19 cellular contexts compared by ENCODE assay signal in genomic region chr2:148932536-148932935, GRCh38. TPM values are rescaled to one million over a fixed set of nuclear protein-coding genes. Genes with fewer than 3 reads are reported as not detected.
"Had no signal": no experiment of that assay in that cellular context is flagged by ENCODE, and none has a peak within 500 bp of the region (broad histone marks: within the 10 kb centered on the region; RNA-seq: fewer than 3 reads in every experiment).

No MANE protein-coding gene starts in this region.

- H3K27ac ChIP-seq: adrenal gland, left ventricle myocardium inferior, pancreas, vagina, WERI-Rb-1 had no signal

- H3K27me3 Mint-ChIP-seq: naive thymus-derived CD4-positive, alpha-beta T cell had no signal

- H3K27ac Mint-ChIP-seq: activated naive CD4-positive, alpha-beta T cell treated with anti-CD3 and anti-CD28 coated beads, Interleukin-2, amount 50 U/mL, for 72 hours; dendritic cell treated with granulocyte-macrophage colony-stimulating factor and Interleukin-4, amounts not matched to agents 40 ng/mL and 50 ng/mL, for 4 days; naive thymus-derived CD4-positive, alpha-beta T cell had no signal

- H3K36me3 Mint-ChIP-seq: activated naive CD4-positive, alpha-beta T cell treated with anti-CD3 and anti-CD28 coated beads, Interleukin-2, amount 50 U/mL, for 72 hours had no signal

- H3K4me1 ChIP-seq: adrenal gland, left ventricle myocardium inferior, vagina had no signal

- H3K4me3 ChIP-seq: adrenal gland, left ventricle myocardium inferior, pancreas, vagina had no signal

- H3K36me3 ChIP-seq: adrenal gland, left ventricle myocardium inferior, pancreas, vagina, WERI-Rb-1 had no signal

- ATAC-seq: activated naive CD4-positive, alpha-beta T cell treated with anti-CD3 and anti-CD28 coated beads, Interleukin-2, amount 50 U/mL, for 72 hours; naive thymus-derived CD4-positive, alpha-beta T cell; pancreas had no signal

- H3K27me3 ChIP-seq: adrenal gland, pancreas, vagina had no signal

- H3K9me3 Mint-ChIP-seq: activated naive CD4-positive, alpha-beta T cell treated with anti-CD3 and anti-CD28 coated beads, Interleukin-2, amount 50 U/mL, for 72 hours; dendritic cell treated with granulocyte-macrophage colony-stimulating factor and Interleukin-4, amounts not matched to agents 40 ng/mL and 50 ng/mL, for 4 days; naive thymus-derived CD4-positive, alpha-beta T cell had no signal

- H3K9me3 ChIP-seq: adrenal gland, left ventricle myocardium inferior, pancreas, vagina had no signal

- H3K4me3 Mint-ChIP-seq: dendritic cell treated with granulocyte-macrophage colony-stimulating factor and Interleukin-4, amounts not matched to agents 40 ng/mL and 50 ng/mL, for 4 days; naive thymus-derived CD4-positive, alpha-beta T cell had no signal

- DNase-seq: activated CD4-positive, alpha-beta T cell treated with anti-CD3 and anti-CD28 coated beads for 1 hour; activated CD4-positive, alpha-beta T cell treated with anti-CD3 and anti-CD28 coated beads, Interleukin-2, amount 50 U/mL, for 48 hours; activated gamma-delta T cell; cerebellar nuclear complex; effector memory CD4-positive, alpha-beta T cell; foreskin fibroblast; kidney; left ventricle myocardium inferior; mesenchymal stem cell; naive thymus-derived CD4-positive, alpha-beta T cell; pancreas; stimulated activated naive CD4-positive, alpha-beta T cell treated with Interleukin-2 at 50 U/mL for 16 hours; trophoblast cell; WERI-Rb-1 had no signal

RNA-seq across cellular contexts. Expression of gene KIF5C, which starts 57.5 kb away (rescaled TPM):
- total RNA-seq: bronchial epithelial cell had no signal
